ENCODE assay signal across 14 cellular contexts in genomic region chr17:37176683-37177082, GRCh38.
DNase-seq lines count a peak whose midpoint lies in the region; ATAC-seq and TF ChIP-seq lines count a peak whose summit lies in the region.
"Had no signal": no experiment of that assay in that cellular context is flagged by ENCODE, and none has a peak within 500 bp of the region (broad histone marks: within the 10 kb centered on the region; RNA-seq: fewer than 3 reads in every experiment).

No MANE protein-coding gene starts in this region.

- DNase-seq in AG08395 (ENCODE audit: low spot score) (peak; percentile 36), HT1080 (ENCODE audit: low read depth) (peak; percentile 77), cardiac fibroblast (ENCODE audit: low read depth in 2 of 2) (peak; percentile 10 to 65), iris pigment epithelial cell (ENCODE audit: low read depth) (peak; percentile 70), ovary (no peak), right atrium auricular region (ENCODE audit: low spot score) (no peak)
- no peak for DNase-seq in stimulated activated effector memory CD8-positive, alpha-beta T cell treated with anti-CD3 and anti-CD28 coated beads, Interleukin-12 subunit alpha, Interleukin-12 subunit beta, amount 100 ng/mL, for 72 hours (ENCODE audit: low spot score in 2 of 2)
- DNase-seq in activated CD4-positive, CD25-positive, alpha-beta regulatory T cell (lab: John Stamatoyannopoulos, UW) = no peak
- DNase-seq: activated naive CD4-positive, alpha-beta T cell treated with anti-CD3 and anti-CD28 coated beads for 36 hours; NCI-H446; pancreas; stimulated activated CD4-positive, alpha-beta T cell treated with anti-CD3 and anti-CD28 coated beads, Interleukin-2, amount 100 ng/mL, for 24 hours had no signal

- no peaks in the 10 kb centered on the region for H3K9me3 Mint-ChIP-seq in stimulated activated effector memory CD8-positive, alpha-beta T cell treated with anti-CD3 and anti-CD28 coated beads, Interleukin-12 subunit alpha, Interleukin-12 subunit beta, amount 100 ng/mL, for 72 hours
- H3K9me3 Mint-ChIP-seq: activated naive CD4-positive, alpha-beta T cell treated with anti-CD3 and anti-CD28 coated beads for 36 hours; stimulated activated memory B cell treated with anti-CD40 and anti-IgM and Interleukin-4, amounts not matched to agents 10 μg/mL and 1 μg/mL and 100 μg/mL, for 72 hours had no signal

- no peaks in the 10 kb centered on the region for H3K27me3 ChIP-seq in ovary
- no peaks in the 10 kb centered on the region for H3K27me3 ChIP-seq in right atrium auricular region
- H3K27me3 ChIP-seq: pancreas had no signal

- H3K9me3 ChIP-seq in ovary (no peaks in the 10 kb centered on the region), right atrium auricular region (no peaks in the 10 kb centered on the region)
- H3K9me3 ChIP-seq: pancreas had no signal

- H3K4me3 Mint-ChIP-seq in stimulated activated effector memory CD8-positive, alpha-beta T cell treated with anti-CD3 and anti-CD28 coated beads, Interleukin-12 subunit alpha, Interleukin-12 subunit beta, amount 100 ng/mL, for 72 hours = no peak overlapping the region
- H3K4me3 Mint-ChIP-seq: activated naive CD4-positive, alpha-beta T cell treated with anti-CD3 and anti-CD28 coated beads for 36 hours; stimulated activated memory B cell treated with anti-CD40 and anti-IgM and Interleukin-4, amounts not matched to agents 10 μg/mL and 1 μg/mL and 100 μg/mL, for 72 hours had no signal

- no peaks in the 10 kb centered on the region for H3K36me3 ChIP-seq in ovary
- peaks cover 12% of the 10 kb centered on the region for H3K36me3 ChIP-seq in right atrium auricular region

- no peaks in the 10 kb centered on the region for H3K4me1 Mint-ChIP-seq in stimulated activated effector memory CD8-positive, alpha-beta T cell treated with anti-CD3 and anti-CD28 coated beads, Interleukin-12 subunit alpha, Interleukin-12 subunit beta, amount 100 ng/mL, for 72 hours
- H3K4me1 Mint-ChIP-seq: stimulated activated memory B cell treated with anti-CD40 and anti-IgM and Interleukin-4, amounts not matched to agents 10 μg/mL and 1 μg/mL and 100 μg/mL, for 72 hours had no signal

- TF ChIP-seq POLR2A in ovary (IDR thresholded peaks at IDR 0.05) = no peak

- no peak for ATAC-seq in stimulated activated effector memory CD8-positive, alpha-beta T cell treated with anti-CD3 and anti-CD28 coated beads, Interleukin-12 subunit alpha, Interleukin-12 subunit beta, amount 100 ng/mL, for 72 hours
- ATAC-seq: stimulated activated memory B cell treated with anti-CD40 and anti-IgM and Interleukin-4, amounts not matched to agents 10 μg/mL and 1 μg/mL and 100 μg/mL, for 72 hours had no signal

- H3K4me3 ChIP-seq in cardiac fibroblast (replicated peaks in 1 of 2; ENCODE audit: low read depth in 2 of 2, low read length in 2 of 2) (no peak overlapping the region), ovary (no peak overlapping the region), right atrium auricular region (no peak overlapping the region)
- H3K4me3 ChIP-seq: lung, pancreas had no signal

- no peak for TF ChIP-seq CTCF in cardiac fibroblast (IDR thresholded peaks at IDR 0.05; ENCODE audit: low read depth, low read length)
- no peak for TF ChIP-seq CTCF in ovary (IDR thresholded peaks at IDR 0.05)
- TF ChIP-seq CTCF in right atrium auricular region (IDR thresholded peaks at IDR 0.05) = no peak

- TF ChIP-seq EP300 in ovary (IDR thresholded peaks at IDR 0.05) = no peak

- H3K27ac Mint-ChIP-seq in stimulated activated effector memory CD8-positive, alpha-beta T cell treated with anti-CD3 and anti-CD28 coated beads, Interleukin-12 subunit alpha, Interleukin-12 subunit beta, amount 100 ng/mL, for 72 hours = no peak overlapping the region
- H3K27ac Mint-ChIP-seq: activated naive CD4-positive, alpha-beta T cell treated with anti-CD3 and anti-CD28 coated beads for 36 hours; stimulated activated memory B cell treated with anti-CD40 and anti-IgM and Interleukin-4, amounts not matched to agents 10 μg/mL and 1 μg/mL and 100 μg/mL, for 72 hours had no signal

- H3K4me1 ChIP-seq in ovary (ENCODE audit: insufficient read depth) = no peaks in the 10 kb centered on the region
- no peaks in the 10 kb centered on the region for H3K4me1 ChIP-seq in right atrium auricular region
- H3K4me1 ChIP-seq: pancreas had no signal

- intact Hi-C loops in ovary (cut with DNase I) = no loop called here

- H3K36me3 Mint-ChIP-seq in stimulated activated effector memory CD8-positive, alpha-beta T cell treated with anti-CD3 and anti-CD28 coated beads, Interleukin-12 subunit alpha, Interleukin-12 subunit beta, amount 100 ng/mL, for 72 hours = peaks cover 41% of the 10 kb centered on the region

- H3K27ac ChIP-seq in ovary (no peak overlapping the region), right atrium auricular region (no peak overlapping the region)
- H3K27ac ChIP-seq: pancreas had no signal

Comparison
In these comparisons a context has a peak if more than half of its experiments do, and no peak if none do; other contexts are left out.
1. DNase-seq: peak in AG08395 (single experiment), HT1080 (single experiment), cardiac fibroblast (2 of 2) and iris pigment epithelial cell (single experiment); none in ovary (0 of 5), stimulated activated effector memory CD8-positive, alpha-beta T cell treated with anti-CD3 and anti-CD28 coated beads, Interleukin-12 subunit alpha, Interleukin-12 subunit beta, amount 100 ng/mL, for 72 hours (0 of 2), right atrium auricular region (single experiment) and activated CD4-positive, CD25-positive, alpha-beta regulatory T cell (0 of 4).